8 cellular contexts compared by ENCODE assay signal in genomic region chr1:169484683-169485426, GRCh38. TPM values are rescaled to one million over a fixed set of nuclear protein-coding genes. Genes with fewer than 3 reads are reported as not detected.
A peak's percentile ranks its signal among the peaks of the same experiment; 100 is the strongest.
DNase-seq lines count a peak whose midpoint lies in the region; ATAC-seq, FAIRE-seq and TF ChIP-seq lines count a peak whose summit lies in the region.

No MANE protein-coding gene starts in this region.

- H3K27ac ChIP-seq in AG04450 (ENCODE audit: low read depth, low read length): peak overlapping the region; percentile 99

- peak overlapping the region; percentile 77 for H3K4me3 ChIP-seq in AG04450 (ENCODE audit: low read depth, low read length)
- peak overlapping the region; percentile 76 for H3K4me3 ChIP-seq in fibroblast of villous mesenchyme (ENCODE audit: low read depth, low read length)

- DNase-seq in AG04450 (ENCODE audit: low read depth, low spot score) (no peak), NCI-H69 (lab: John Stamatoyannopoulos, UW) (peak; percentile 94), fibroblast of villous mesenchyme (ENCODE audit: low read depth) (peak; percentile 89), urothelium cell line (ENCODE audit: low spot score) (peak; percentile 39)
- no peak for DNase-seq in activated T-helper 1 cell treated with anti-CD3 and anti-CD28 coated beads, Interleukin-12 subunit alpha, Interleukin-12 subunit beta, Interleukin-2, Interleukin-4 antibody, amounts not matched to agents 30 ng/mL and 10 ng/mL and 1 ng/mL, durations not matched to agents 14 hours and 24 hours and 36 hours (ENCODE audit: low spot score)

- intact Hi-C loops in activated T-helper 1 cell treated with anti-CD3 and anti-CD28 coated beads, Interleukin-12 subunit alpha, Interleukin-12 subunit beta, Interleukin-2, Interleukin-4 antibody, amounts not matched to agents 30 ng/mL and 10 ng/mL and 1 ng/mL, durations not matched to agents 14 hours and 24 hours and 36 hours (cut with micrococcal nuclease): loop anchor here (1.0 to 10.0 kb wide), 15 partner anchors 20 to 2002 kb away; partner anchors contain the start of genes ATP1B1, CCDC181, DCAF6 and KIFAP3

- peak overlapping the region; percentile 88 for H3K27ac Mint-ChIP-seq in activated T-helper 1 cell treated with anti-CD3 and anti-CD28 coated beads, Interleukin-12 subunit alpha, Interleukin-12 subunit beta, Interleukin-2, Interleukin-4 antibody, amounts not matched to agents 30 ng/mL and 10 ng/mL and 1 ng/mL, durations not matched to agents 14 hours and 24 hours and 36 hours
- H3K27ac Mint-ChIP-seq in nephron: peak overlapping the region; percentile 96 to 99 (median 97)

- peaks cover 6% of the 10 kb centered on the region for H3K36me3 Mint-ChIP-seq in activated T-helper 1 cell treated with anti-CD3 and anti-CD28 coated beads, Interleukin-12 subunit alpha, Interleukin-12 subunit beta, Interleukin-2, Interleukin-4 antibody, amounts not matched to agents 30 ng/mL and 10 ng/mL and 1 ng/mL, durations not matched to agents 14 hours and 24 hours and 36 hours (ENCODE audit: low read depth)
- no peaks in the 10 kb centered on the region for H3K36me3 Mint-ChIP-seq in nephron (ENCODE audit: low read depth)

- peak overlapping the region; percentile 94 for H3K4me3 Mint-ChIP-seq in activated T-helper 1 cell treated with anti-CD3 and anti-CD28 coated beads, Interleukin-12 subunit alpha, Interleukin-12 subunit beta, Interleukin-2, Interleukin-4 antibody, amounts not matched to agents 30 ng/mL and 10 ng/mL and 1 ng/mL, durations not matched to agents 14 hours and 24 hours and 36 hours
- peak overlapping the region; percentile 92 to 96 (median 93) for H3K4me3 Mint-ChIP-seq in nephron

- peak; percentile 29 for ATAC-seq in GM18517 (IDR thresholded peaks at IDR 0.05; ENCODE audit: unreplicated experiment)
- ATAC-seq in HG03045 (IDR thresholded peaks at IDR 0.05; ENCODE audit: unreplicated experiment): peak; percentile 29

- H3K9me3 Mint-ChIP-seq in activated T-helper 1 cell treated with anti-CD3 and anti-CD28 coated beads, Interleukin-12 subunit alpha, Interleukin-12 subunit beta, Interleukin-2, Interleukin-4 antibody, amounts not matched to agents 30 ng/mL and 10 ng/mL and 1 ng/mL, durations not matched to agents 14 hours and 24 hours and 36 hours: no peaks in the 10 kb centered on the region
- no peaks in the 10 kb centered on the region for H3K9me3 Mint-ChIP-seq in nephron

- no peak for TF ChIP-seq CTCF in AG04450 (IDR thresholded peaks at IDR 0.05; ENCODE audit: low read depth, low read length)
- no peak for TF ChIP-seq CTCF in fibroblast of villous mesenchyme (IDR thresholded peaks at IDR 0.05; ENCODE audit: insufficient read depth, low read depth, low read length)
- TF ChIP-seq CTCF in nephron (IDR thresholded peaks at IDR 0.05; ENCODE audit: unreplicated experiment in 3 of 3): no peak

- peaks cover 70% of the 10 kb centered on the region for H3K4me1 Mint-ChIP-seq in activated T-helper 1 cell treated with anti-CD3 and anti-CD28 coated beads, Interleukin-12 subunit alpha, Interleukin-12 subunit beta, Interleukin-2, Interleukin-4 antibody, amounts not matched to agents 30 ng/mL and 10 ng/mL and 1 ng/mL, durations not matched to agents 14 hours and 24 hours and 36 hours (ENCODE audit: low read depth)
- peaks cover 50% of the 10 kb centered on the region for H3K4me1 Mint-ChIP-seq in nephron

- H3K27me3 Mint-ChIP-seq in activated T-helper 1 cell treated with anti-CD3 and anti-CD28 coated beads, Interleukin-12 subunit alpha, Interleukin-12 subunit beta, Interleukin-2, Interleukin-4 antibody, amounts not matched to agents 30 ng/mL and 10 ng/mL and 1 ng/mL, durations not matched to agents 14 hours and 24 hours and 36 hours (ENCODE audit: insufficient read depth): no peaks in the 10 kb centered on the region
- no peaks in the 10 kb centered on the region for H3K27me3 Mint-ChIP-seq in nephron (ENCODE audit: low read depth)

- CTCF ChIA-PET in AG04450 (lab: Charles Lee): interaction anchor here (0.5 kb wide), 1 partner anchor 608 kb away, joined by 3 read pairs; no protein-coding TSS in a partner anchor

- POLR2A ChIA-PET in AG04450 (lab: Yijun Ruan, JAX): interaction anchor here (0.5 to 1.2 kb wide), 4 partner anchors 30 to 118 kb away, joined by 3 read pairs; partner anchors contain the start of genes BLZF1 and NME7

- FAIRE-seq in urothelium cell line (lab: Jason Lieb, UNC): no peak

- no peaks in the 10 kb centered on the region for H3K27me3 ChIP-seq in AG04450 (ENCODE audit: control insufficient read depth, insufficient read depth, low read length)

- no peaks in the 10 kb centered on the region; the same call in 1 of the 2 replicates for H3K9me3 ChIP-seq in AG04450 (ENCODE audit: control insufficient read depth, insufficient read depth, low read length)

RNA-seq across cellular contexts. Expression of gene SLC19A2, which starts 0.9 kb away (rescaled TPM):
- polyA plus RNA-seq in AG04450 (2011; rRNA removed): 4.8 and 6.0 TPM in 2 replicates
- 5.3 and 7.8 TPM in 2 replicates for polyA minus RNA-seq in AG04450 (2011; rRNA and poly(A)+ RNA removed)
- total RNA-seq in activated T-helper 1 cell treated with anti-CD3 and anti-CD28 coated beads, Interleukin-12 subunit alpha, Interleukin-12 subunit beta, Interleukin-2, Interleukin-4 antibody, amounts not matched to agents 30 ng/mL and 10 ng/mL and 1 ng/mL, durations not matched to agents 14 hours and 24 hours and 36 hours: 12.8 and 14.0 TPM in 2 replicates
- 7.3 and 7.7 TPM in 2 replicates for total RNA-seq in fibroblast of villous mesenchyme

RNA-seq across cellular contexts. Expression of gene CCDC181, which starts 57.6 kb away (rescaled TPM):
- 0.09 and 0.17 TPM in 2 replicates for polyA plus RNA-seq in AG04450 (2011; rRNA removed)
- not detected in 2 replicates for polyA minus RNA-seq in AG04450 (2011; rRNA and poly(A)+ RNA removed)
- total RNA-seq in activated T-helper 1 cell treated with anti-CD3 and anti-CD28 coated beads, Interleukin-12 subunit alpha, Interleukin-12 subunit beta, Interleukin-2, Interleukin-4 antibody, amounts not matched to agents 30 ng/mL and 10 ng/mL and 1 ng/mL, durations not matched to agents 14 hours and 24 hours and 36 hours: not detected in 2 replicates
- 0.86 and 0.97 TPM in 2 replicates for total RNA-seq in fibroblast of villous mesenchyme

Comparison
In these comparisons a context has a peak if more than half of its experiments do, and no peak if none do; other contexts are left out.
1. DNase-seq: peak in NCI-H69 (single experiment), fibroblast of villous mesenchyme (single experiment) and urothelium cell line (single experiment); none in AG04450 (single experiment) and activated T-helper 1 cell treated with anti-CD3 and anti-CD28 coated beads, Interleukin-12 subunit alpha, Interleukin-12 subunit beta, Interleukin-2, Interleukin-4 antibody, amounts not matched to agents 30 ng/mL and 10 ng/mL and 1 ng/mL, durations not matched to agents 14 hours and 24 hours and 36 hours (single experiment).